8 cellular contexts compared by ENCODE assay signal in genomic region chr19:41883821-41884733, GRCh38. TPM values are rescaled to one million over a fixed set of nuclear protein-coding genes. Genes with fewer than 3 reads are reported as not detected.
A peak's percentile ranks its signal among the peaks of the same experiment; 100 is the strongest.
DNase-seq lines count a peak whose midpoint lies in the region; ATAC-seq and TF ChIP-seq lines count a peak whose summit lies in the region.

No MANE protein-coding gene starts in this region.

- H2AFZ ChIP-seq in OCI-LY7 (ENCODE audit: low read length): no peak overlapping the region

- POLR2A ChIA-PET in OCI-LY7 (lab: Charles Lee): interaction anchor here (0.6 to 1.2 kb wide), 5 partner anchors 9 to 62 kb away, joined by 3 to 6 read pairs (median 3); no protein-coding TSS in a partner anchor

- CTCF ChIA-PET in OCI-LY7 (lab: Charles Lee; ENCODE audit: unreplicated experiment): interaction anchor here (0.6 kb wide), 1 partner anchor 487 kb away, joined by 3 read pairs; no protein-coding TSS in a partner anchor

- TF ChIP-seq CTCF in OCI-LY7 (conservative IDR thresholded peaks at IDR 0.05; ENCODE audit: low read length): no peak

- no peaks in the 10 kb centered on the region for H3K9me2 ChIP-seq in OCI-LY7 (ENCODE audit: insufficient read depth, low read length)

- H3K27ac ChIP-seq in OCI-LY7 (ENCODE audit: low read depth, low read length, poor library complexity, severe bottlenecking) (peak overlapping the region; percentile 100), epithelial cell of prostate (peak overlapping the region; percentile 96)

- H3K9me3 ChIP-seq in OCI-LY7 (ENCODE audit: low read length): no peaks in the 10 kb centered on the region

- H3K4me3 ChIP-seq in OCI-LY7 (ENCODE audit: low read depth, low read length, poor library complexity, severe bottlenecking): peak overlapping the region; percentile 97

- BruUV-seq in OCI-LY7 (replicated peaks; lab: Mats Ljungman, UMichigan): no TSS peak

- DNase-seq in DMS 273 treated with DMSO at 0.1 percent for 48 hours (lab: John Stamatoyannopoulos, UW) (peak; percentile 96), HuH-7 (ENCODE audit: low spot score) (peak; percentile 99), OCI-LY7 (ENCODE audit: low spot score) (peak; percentile 98), activated T-cell treated with anti-CD3 and anti-CD28 coated beads for 4 hours (peak; percentile 74), epithelial cell of prostate (ENCODE audit: low read depth, low spot score) (peak; percentile 89), mucosa of gallbladder (ENCODE audit: low spot score) (peak; percentile 96)
- DNase-seq in stimulated activated CD8-positive, alpha-beta memory T cell treated with anti-CD3 and anti-CD28 coated beads, Interleukin-4, amount 100 ng/mL, for 24 hours (ENCODE audit: low read depth): peak; percentile 85

- peak overlapping the region; percentile 99 for H3K4me2 ChIP-seq in OCI-LY7 (ENCODE audit: low read length)

- H3K4me1 ChIP-seq in OCI-LY7 (ENCODE audit: insufficient read depth, low read length, poor library complexity, severe bottlenecking): peaks cover 74% of the 10 kb centered on the region

- peak; percentile 72 for ATAC-seq in GM21515 (IDR thresholded peaks at IDR 0.05; ENCODE audit: unreplicated experiment)

- intact Hi-C loops in OCI-LY7 (cut with micrococcal nuclease; ENCODE audit: unreplicated experiment): loop anchor here (2.0 kb wide), 1 partner anchor 25 kb away; no protein-coding TSS in a partner anchor

- peaks cover 49% of the 10 kb centered on the region for H3K79me2 ChIP-seq in OCI-LY7 (ENCODE audit: insufficient read depth, low read depth, low read length)

- H3K36me3 ChIP-seq in OCI-LY7 (ENCODE audit: insufficient read depth, low read length): peaks cover 61% of the 10 kb centered on the region

- no peaks in the 10 kb centered on the region for H4K20me1 ChIP-seq in OCI-LY7 (ENCODE audit: insufficient read depth, low read length)

RNA-seq across cellular contexts. Expression of gene ARHGEF1, which starts 1.1 kb away (rescaled TPM):
- 74.9 and 96.9 TPM in 2 replicates for total RNA-seq in OCI-LY7 (2014; rRNA removed; shearing (Covaris generic))
- 297 and 318 TPM in 2 replicates for total RNA-seq in OCI-LY7 (2022)
- 115 TPM for total RNA-seq in mucosa of gallbladder

RNA-seq across cellular contexts. Expression of gene CD79A, which starts 7.0 kb away (rescaled TPM):
- total RNA-seq in OCI-LY7 (2014; rRNA removed; shearing (Covaris generic)): 848 and 1,195 TPM in 2 replicates
- total RNA-seq in OCI-LY7 (2022): 896 and 1,094 TPM in 2 replicates
- total RNA-seq in mucosa of gallbladder: 0.32 TPM

RNA-seq across cellular contexts. Expression of gene RPS19, which starts 24.0 kb away (rescaled TPM):
- total RNA-seq in OCI-LY7 (2014; rRNA removed; shearing (Covaris generic)): 4,018 and 4,414 TPM in 2 replicates
- total RNA-seq in OCI-LY7 (2022) (3,803 and 3,902 TPM in 2 replicates), mucosa of gallbladder (1,211 TPM)

RNA-seq across cellular contexts. Expression of gene DMRTC2, which starts 39.2 kb away (rescaled TPM):
- not detected in 2 replicates for total RNA-seq in OCI-LY7 (2014; rRNA removed; shearing (Covaris generic))
- total RNA-seq in OCI-LY7 (2022) (not detected in 2 replicates), mucosa of gallbladder (not detected)

RNA-seq across cellular contexts. Expression of gene LYPD4, which starts 39.6 kb away (rescaled TPM):
- total RNA-seq in OCI-LY7 (2014; rRNA removed; shearing (Covaris generic)): not detected in 2 replicates
- total RNA-seq in OCI-LY7 (2022) (not detected in 2 replicates), mucosa of gallbladder (not detected)

Comparison
In these comparisons a context has a peak if more than half of its experiments do, and no peak if none do; other contexts are left out.
1. Peak in every context shown above with its lines: DNase-seq, ATAC-seq, H3K4me3 ChIP-seq and H3K27ac ChIP-seq.
2. RNA of gene CD79A, which starts 7.0 kb away (total RNA-seq): 848 to 1,195 TPM in OCI-LY7; 0.32 TPM in mucosa of gallbladder (single experiment); every median in the first group is over 100 times any median in the second.